ENCODE assay signal across 6 cellular contexts in the genomic region with DNA sequence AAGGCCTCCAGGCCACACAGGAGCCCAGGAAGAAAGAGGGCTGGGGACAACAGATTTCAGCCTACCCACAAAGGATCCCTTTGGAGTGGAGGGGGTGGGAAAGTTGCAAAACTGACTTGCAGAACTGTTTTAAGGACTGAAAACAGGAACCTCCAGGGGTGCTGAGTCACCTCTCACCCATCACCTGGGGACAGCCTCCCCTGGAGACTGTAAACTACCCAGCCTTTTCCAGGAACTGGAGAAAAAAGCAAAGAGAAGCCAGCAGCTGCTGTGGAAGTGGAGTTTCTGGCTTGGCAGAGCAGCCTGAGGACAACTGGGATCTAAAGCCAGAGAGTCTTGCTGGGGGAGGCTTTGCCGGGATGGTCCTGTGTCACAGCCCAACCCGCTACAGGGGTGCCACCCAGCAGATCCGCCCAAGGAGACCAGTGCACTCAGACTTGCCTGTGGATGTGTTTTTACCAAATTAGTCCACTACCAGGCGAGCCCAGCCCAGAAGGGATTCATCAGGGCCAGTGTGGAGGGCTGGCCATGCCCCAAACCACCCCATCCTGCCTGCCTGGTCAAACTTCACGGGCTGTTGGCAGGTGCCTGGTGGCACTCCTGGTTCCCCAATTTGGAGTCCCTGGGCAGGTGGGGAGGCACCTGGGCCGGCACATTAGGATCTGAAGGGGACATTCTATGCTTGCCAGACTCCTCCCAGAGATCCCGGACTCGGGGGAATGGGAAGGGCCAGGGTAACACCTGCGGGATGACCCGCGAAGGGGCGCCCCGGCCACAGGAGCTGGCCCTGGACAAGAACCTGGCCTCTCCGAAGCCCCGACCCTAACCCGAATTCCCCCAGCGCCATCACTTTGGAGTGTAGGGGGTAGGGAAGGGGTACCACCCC. TPM values are rescaled to one million over a fixed set of nuclear protein-coding genes. Genes with fewer than 3 reads are reported as not detected.
DNase-seq lines count a peak whose midpoint lies in the region; ATAC-seq and TF ChIP-seq lines count a peak whose summit lies in the region.

No MANE protein-coding gene starts in this region.

- POLR2A ChIA-PET in HEK293 (lab: Yijun Ruan, JAX) = interaction anchor here (1.1 to 1.7 kb wide), 6 partner anchors 13 to 23 kb away, joined by 3 to 33 read pairs (median 8); partner anchors contain the start of gene RPS2

- no peaks in the 10 kb centered on the region for H3K9me3 ChIP-seq in HEK293 (ENCODE audit: control insufficient read depth, insufficient read depth, low read depth, low read length)
- H3K9me3 ChIP-seq in mononuclear cell (ENCODE audit: low read depth, low read length) = no peaks in the 10 kb centered on the region

- no peaks in the 10 kb centered on the region for H3K9me3 Mint-ChIP-seq in activated naive CD8-positive, alpha-beta T cell treated with anti-CD3 and anti-CD28 coated beads for 36 hours

- ATAC-seq in HG02571 (IDR thresholded peaks at IDR 0.05; ENCODE audit: unreplicated experiment) = no peak
- no peak for ATAC-seq in omental fat pad (ENCODE audit: low FRiP score)

- H3K36me3 Mint-ChIP-seq in activated naive CD8-positive, alpha-beta T cell treated with anti-CD3 and anti-CD28 coated beads for 36 hours = peaks cover 4% of the 10 kb centered on the region

- H3K4me1 ChIP-seq in HEK293 (ENCODE audit: control insufficient read depth, insufficient read depth, low read length) = no peaks in the 10 kb centered on the region
- H3K4me1 ChIP-seq in mononuclear cell (ENCODE audit: insufficient read depth, low read length) = peaks cover 65% of the 10 kb centered on the region

- DNase-seq in activated naive CD8-positive, alpha-beta T cell treated with anti-CD3 and anti-CD28 coated beads for 36 hours = no peak
- DNase-seq in omental fat pad (ENCODE audit: low spot score) = no peak
- no peak for DNase-seq in stimulated activated CD4-positive, alpha-beta T cell treated with anti-CD3 and anti-CD28 coated beads, Interleukin-2, amount 100 ng/mL, for 24 hours

- CTCF ChIA-PET in HEK293 (lab: Yijun Ruan, JAX) = interaction anchor here (0.6 to 2.6 kb wide), 4 partner anchors 13 to 262 kb away, joined by 3 to 19 read pairs (median 4); no protein-coding TSS in a partner anchor

- H3K4me3 ChIP-seq in HEK293 (ENCODE audit: low read depth, low read length) (peak overlapping the region; percentile 67), mononuclear cell (ENCODE audit: low read length) (peak overlapping the region; percentile 68)

- H3K27ac ChIP-seq in HEK293 (ENCODE audit: extremely low read depth, low read depth, low read length) = no peak overlapping the region; the same call in 1 of the 2 replicates

- TF ChIP-seq CTCF in HEK293 (tag by site-specific recombination; IDR thresholded peaks at IDR 0.05) (no peak), omental fat pad (IDR thresholded peaks at IDR 0.05) (no peak)

- peaks cover 0 to 34% of the 10 kb centered on the region in 2 experiments; a peak in 2 of 3 replicates for H3K36me3 ChIP-seq in HEK293 (ENCODE audit: control insufficient read depth in 2 of 2, insufficient read depth in 1 of 2, low read length in 2 of 2)

- H3K27ac Mint-ChIP-seq in activated naive CD8-positive, alpha-beta T cell treated with anti-CD3 and anti-CD28 coated beads for 36 hours = no peak overlapping the region

- no peaks in the 10 kb centered on the region for H3K27me3 Mint-ChIP-seq in activated naive CD8-positive, alpha-beta T cell treated with anti-CD3 and anti-CD28 coated beads for 36 hours

- H3K27me3 ChIP-seq in mononuclear cell (ENCODE audit: insufficient read depth, low read length) = no peaks in the 10 kb centered on the region

- H3K4me3 Mint-ChIP-seq in activated naive CD8-positive, alpha-beta T cell treated with anti-CD3 and anti-CD28 coated beads for 36 hours = peak overlapping the region; percentile 86

- H3K4me1 Mint-ChIP-seq in activated naive CD8-positive, alpha-beta T cell treated with anti-CD3 and anti-CD28 coated beads for 36 hours = peaks cover 17% of the 10 kb centered on the region

TF ChIP-seq in HEK293, 187 proteins besides CTCF, POLR2A, EP300 and RAD21 (continues in another document):
- TF ChIP-seq IKZF3 (tag by site-specific recombination; IDR thresholded peaks at IDR 0.05) (peak; percentile 11; the same call in 1 of the 2 replicates), ZBTB20 (tag by site-specific recombination; IDR thresholded peaks at IDR 0.05) (0 out of 2 replicates have a peak, but pooled peaks have one; percentile 10), ZNF174 (tag by site-specific recombination; IDR thresholded peaks at IDR 0.05) (no peak), ZNF354C (tag by site-specific recombination; IDR thresholded peaks at IDR 0.05; ENCODE audit: borderline replicate concordance, low read depth) (no peak), ZBTB17 (tag by site-specific recombination; IDR thresholded peaks at IDR 0.05) (0 out of 2 replicates have a peak, but pooled peaks have one; percentile 53), FEZF1 (tag by site-specific recombination; IDR thresholded peaks at IDR 0.05) (peak; percentile 57), ZSCAN30 (tag by site-specific recombination; IDR thresholded peaks at IDR 0.05) (no peak), SP2 (tag by site-specific recombination; IDR thresholded peaks at IDR 0.05) (peak; percentile 14; the same call in 1 of the 2 replicates), ZSCAN18 (tag by site-specific recombination; IDR thresholded peaks at IDR 0.05) (no peak), GLIS2 (tag by site-specific recombination; IDR thresholded peaks at IDR 0.05) (peak; percentile 25; the same call in 1 of the 2 replicates), ZNF670 (tag by site-specific recombination; IDR thresholded peaks at IDR 0.05; ENCODE audit: low read depth) (no peak), ZIC2 (tag by site-specific recombination; IDR thresholded peaks at IDR 0.05) (peak; percentile 25; the same call in 1 of the 2 replicates), AEBP2 (tag by site-specific recombination; IDR thresholded peaks at IDR 0.05; ENCODE audit: borderline replicate concordance) (no peak), ZNF600 (tag by site-specific recombination; IDR thresholded peaks at IDR 0.05) (peak; percentile 55), ZXDB (tag by site-specific recombination; IDR thresholded peaks at IDR 0.05) (no peak), ZNF610 (tag by site-specific recombination; IDR thresholded peaks at IDR 0.05; ENCODE audit: borderline replicate concordance) (no peak), GLIS1 (tag by site-specific recombination; IDR thresholded peaks at IDR 0.05) (peak; percentile 93)
- TF ChIP-seq, protein P1, sequence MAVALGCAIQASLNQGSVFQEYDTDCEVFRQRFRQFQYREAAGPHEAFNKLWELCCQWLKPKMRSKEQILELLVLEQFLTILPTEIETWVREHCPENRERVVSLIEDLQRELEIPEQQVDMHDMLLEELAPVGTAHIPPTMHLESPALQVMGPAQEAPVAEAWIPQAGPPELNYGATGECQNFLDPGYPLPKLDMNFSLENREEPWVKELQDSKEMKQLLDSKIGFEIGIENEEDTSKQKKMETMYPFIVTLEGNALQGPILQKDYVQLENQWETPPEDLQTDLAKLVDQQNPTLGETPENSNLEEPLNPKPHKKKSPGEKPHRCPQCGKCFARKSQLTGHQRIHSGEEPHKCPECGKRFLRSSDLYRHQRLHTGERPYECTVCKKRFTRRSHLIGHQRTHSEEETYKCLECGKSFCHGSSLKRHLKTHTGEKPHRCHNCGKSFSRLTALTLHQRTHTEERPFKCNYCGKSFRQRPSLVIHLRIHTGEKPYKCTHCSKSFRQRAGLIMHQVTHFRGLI (tag by site-specific recombination; IDR thresholded peaks at IDR 0.05) = peak; percentile 62; the same call in 1 of the 2 replicates

RNA-seq across cellular contexts. Expression of gene MSRB1, which starts 0.8 kb away (rescaled TPM):
- total RNA-seq in activated naive CD8-positive, alpha-beta T cell treated with anti-CD3 and anti-CD28 coated beads for 36 hours = 10 to 100 TPM; 21.3 to 22.4 TPM
- total RNA-seq in mononuclear cell (5.8 TPM), omental fat pad (10 to 100 TPM in 3 of 4 donors, 1 to 10 TPM in 1; 9.6 to 64.0 (median 17.1) TPM)

RNA-seq across cellular contexts. Expression of gene RPL3L, which starts 12.3 kb away (rescaled TPM):
- total RNA-seq in activated naive CD8-positive, alpha-beta T cell treated with anti-CD3 and anti-CD28 coated beads for 36 hours = not detected
- not detected for total RNA-seq in mononuclear cell
- not detected for total RNA-seq in omental fat pad

RNA-seq across cellular contexts. Expression of gene NDUFB10, which starts 17.2 kb away (rescaled TPM):
- total RNA-seq in activated naive CD8-positive, alpha-beta T cell treated with anti-CD3 and anti-CD28 coated beads for 36 hours = 100 to 1,000 TPM; 138 to 141 TPM
- total RNA-seq in mononuclear cell (57.1 TPM), omental fat pad (100 to 1,000 TPM; 144 to 240 (median 183) TPM)

RNA-seq across cellular contexts. Expression of gene RPS2, which starts 22.5 kb away (rescaled TPM):
- 1,000 to 10,000 TPM; 5,183 to 5,266 TPM for total RNA-seq in activated naive CD8-positive, alpha-beta T cell treated with anti-CD3 and anti-CD28 coated beads for 36 hours
- 2,256 TPM for total RNA-seq in mononuclear cell
- 1,000 to 10,000 TPM; 1,362 to 1,656 (median 1,543) TPM for total RNA-seq in omental fat pad

RNA-seq across cellular contexts. Expression of gene HS3ST6, which starts 24.0 kb away (rescaled TPM):
- total RNA-seq in activated naive CD8-positive, alpha-beta T cell treated with anti-CD3 and anti-CD28 coated beads for 36 hours = not detected
- total RNA-seq in mononuclear cell (not detected), omental fat pad (not detected)
